8 cellular contexts compared by ENCODE assay signal in genomic region chr14:93648440-93649168, GRCh38.
DNase-seq lines count a peak whose midpoint lies in the region; ATAC-seq and TF ChIP-seq lines count a peak whose summit lies in the region.

No MANE protein-coding gene starts in this region.

- no peak overlapping the region for H3K27ac ChIP-seq in mesendoderm (ENCODE audit: low read depth, low read length)

- WGBS in mesendoderm (ENCODE audit: extremely low coverage, insufficient coverage, low lambda C conversion rate) = no CpG with 5 or more reads among the region's 5 CpGs

- no peak overlapping the region for H3K4ac ChIP-seq in mesendoderm (ENCODE audit: low read depth, low read length)

- H3K36me3 ChIP-seq in Loucy (ENCODE audit: insufficient read depth, low read length) (peaks cover 15% of the 10 kb centered on the region; the same call in 1 of the 2 replicates), mesendoderm (ENCODE audit: control insufficient read depth, insufficient read depth, low read length) (no peaks in the 10 kb centered on the region)

- no peak overlapping the region for H3K9ac ChIP-seq in Loucy (ENCODE audit: low read depth, low read length, poor library complexity, severe bottlenecking)
- H3K9ac ChIP-seq in mesendoderm (ENCODE audit: low read length) = no peak overlapping the region

- TF ChIP-seq CTCF in Loucy (conservative IDR thresholded peaks at IDR 0.05; ENCODE audit: low read length) = peak; percentile 54; the same call in 1 of the 2 replicates

- H2BK15ac ChIP-seq in mesendoderm (replicated peaks; ENCODE audit: low read depth) = no peak overlapping the region

- no peak overlapping the region for H4K5ac ChIP-seq in mesendoderm (ENCODE audit: low read length)

- H3K18ac ChIP-seq in mesendoderm (ENCODE audit: low read length) = no peak overlapping the region

- H3F3A ChIP-seq in Loucy (ENCODE audit: low read depth) = no peaks in the 10 kb centered on the region

- no peaks in the 10 kb centered on the region for H3K4me1 ChIP-seq in Loucy (ENCODE audit: insufficient read depth, low read length, poor library complexity, severe bottlenecking)
- H3K4me1 ChIP-seq in mesendoderm (ENCODE audit: control insufficient read depth, low read depth, low read length) = no peaks in the 10 kb centered on the region

- H2BK120ac ChIP-seq in mesendoderm (ENCODE audit: low read depth, low read length) = no peak overlapping the region

- H3K56ac ChIP-seq in mesendoderm (ENCODE audit: low read length) = no peak overlapping the region

- H3K4me3 ChIP-seq in Loucy (ENCODE audit: low read length, poor library complexity, severe bottlenecking) (no peak overlapping the region), mesendoderm (ENCODE audit: low read length) (no peak overlapping the region)

- H3K9me2 ChIP-seq in Loucy (replicated peaks; ENCODE audit: low read depth, low read length) = no peaks in the 10 kb centered on the region

- no peaks in the 10 kb centered on the region for H4K20me1 ChIP-seq in Loucy (ENCODE audit: insufficient read depth, low read length, poor library complexity, severe bottlenecking)

- peak; percentile 15 for DNase-seq in NCI-H2107 treated with DMSO at 0.1 percent for 48 hours (lab: John Stamatoyannopoulos, UW; ENCODE audit: unreplicated experiment)
- DNase-seq in NCI-H2107 (lab: John Stamatoyannopoulos, UW) = no peak
- DNase-seq in activated T-cell treated with anti-CD3 and anti-CD28 coated beads, Interleukin-2, amount 50 U/mL, for 48 hours = peak; percentile 49
- DNase-seq in mesendoderm = peak; percentile 65
- DNase-seq in NCI-H128 (lab: John Stamatoyannopoulos, UW; ENCODE audit: unreplicated experiment) = no peak

- no peak overlapping the region for H2AFZ ChIP-seq in Loucy (ENCODE audit: low read length)

- H3K9me3 ChIP-seq in Loucy (ENCODE audit: insufficient read depth, low read depth, low read length) = no peaks in the 10 kb centered on the region

- H2AK5ac ChIP-seq in mesendoderm (ENCODE audit: low read length) = no peak overlapping the region

- H2BK5ac ChIP-seq in mesendoderm (ENCODE audit: low read length) = no peak overlapping the region

- ATAC-seq in HG02970 (IDR thresholded peaks at IDR 0.05; ENCODE audit: low FRiP score, unreplicated experiment) (no peak), GM18868 (IDR thresholded peaks at IDR 0.05; ENCODE audit: unreplicated experiment) (no peak)

- H3K27me3 ChIP-seq in Loucy (ENCODE audit: insufficient read depth, low read length, poor library complexity, severe bottlenecking) (no peaks in the 10 kb centered on the region), mesendoderm (ENCODE audit: insufficient read depth, low read length, poor library complexity) (no peaks in the 10 kb centered on the region)

- H3K79me2 ChIP-seq in Loucy (ENCODE audit: insufficient read depth, low read length) = no peaks in the 10 kb centered on the region
- no peaks in the 10 kb centered on the region for H3K79me2 ChIP-seq in mesendoderm (ENCODE audit: control insufficient read depth, insufficient read depth, low read length)

- no peaks in the 10 kb centered on the region for H3K79me1 ChIP-seq in mesendoderm (ENCODE audit: low read length)

- H3K23ac ChIP-seq in mesendoderm (ENCODE audit: low read length) = no peak overlapping the region

- H4K8ac ChIP-seq in mesendoderm (ENCODE audit: low read depth, low read length) = no peak overlapping the region

- no peak overlapping the region for H3K4me2 ChIP-seq in Loucy (ENCODE audit: low read depth, low read length, poor library complexity, severe bottlenecking)
- no peak overlapping the region for H3K4me2 ChIP-seq in mesendoderm (ENCODE audit: low read length)

Comparison
In these comparisons a context has a peak if more than half of its experiments do, and no peak if none do; other contexts are left out.
1. DNase-seq: peak in NCI-H2107 treated with DMSO at 0.1 percent for 48 hours (single experiment), activated T-cell treated with anti-CD3 and anti-CD28 coated beads, Interleukin-2, amount 50 U/mL, for 48 hours (2 of 2) and mesendoderm (single experiment); none in NCI-H2107 (single experiment) and NCI-H128 (single experiment).